Comparison of ENCODE assay signal across 20 cellular contexts in the genomic region with DNA sequence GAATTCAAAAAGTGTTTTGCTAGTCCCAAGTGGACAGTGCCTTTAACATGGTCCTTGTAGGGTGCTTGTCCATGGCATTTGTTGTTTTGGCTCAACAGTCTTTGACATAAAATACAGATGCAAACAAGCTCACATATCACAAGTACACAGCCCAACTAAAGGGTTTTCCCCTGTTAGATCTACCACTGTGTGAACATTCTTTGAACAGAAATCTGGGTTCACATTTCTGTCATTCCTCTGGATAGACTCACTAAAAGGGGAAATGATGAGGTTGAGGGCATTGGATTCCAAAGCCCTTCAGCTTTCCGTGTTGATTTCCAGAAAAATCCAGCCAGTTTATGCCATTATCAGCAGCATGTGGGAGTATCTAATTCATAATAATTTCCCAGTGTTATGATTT. TPM values are rescaled to one million over a fixed set of nuclear protein-coding genes. Genes with fewer than 3 reads are reported as not detected.
DNase-seq lines count a peak whose midpoint lies in the region; ATAC-seq, FAIRE-seq and TF ChIP-seq lines count a peak whose summit lies in the region.
"Had no signal": no experiment of that assay in that cellular context is flagged by ENCODE, and none has a peak within 500 bp of the region (broad histone marks: within the 10 kb centered on the region; RNA-seq: fewer than 3 reads in every experiment).

No MANE protein-coding gene starts in this region.

- POLR2A ChIA-PET in GM12878 (lab: Charles Lee), result no interaction called here

- no peak for TF ChIP-seq CTCF in GM12878 (IDR thresholded peaks at IDR 0.05 in 2 of 3, conservative IDR thresholded peaks at IDR 0.05 in 1 of 3; ENCODE audit: control insufficient read depth in 2 of 3, extremely low read depth in 1 of 3, insufficient read depth in 1 of 3, low read depth in 3 of 3, low read length in 3 of 3)

- H3K4me1 ChIP-seq in ACC112 (ENCODE audit: control insufficient read depth, insufficient read depth, low read length, unreplicated experiment) (peaks cover 12% of the 10 kb centered on the region), GM12878 (ENCODE audit: control insufficient read depth, insufficient read depth, low read length) (no peaks in the 10 kb centered on the region)
- H3K4me1 ChIP-seq: left ventricle myocardium inferior had no signal

- no peaks in the 10 kb centered on the region for H3K79me2 ChIP-seq in ACC112 (ENCODE audit: control insufficient read depth, insufficient read depth, low read length, unreplicated experiment)
- no peaks in the 10 kb centered on the region for H3K79me2 ChIP-seq in GM12878 (ENCODE audit: control insufficient read depth, insufficient read depth, low read length)

- H3K4me3 ChIP-seq in ACC112 (ENCODE audit: low read depth, low read length), result no peak overlapping the region
- H3K4me3 ChIP-seq in GM12878, result no peak overlapping the region
- H3K4me3 ChIP-seq: left ventricle myocardium inferior had no signal

- H2AFZ ChIP-seq in ACC112 (ENCODE audit: low read length, unreplicated experiment) (no peak overlapping the region), GM12878 (ENCODE audit: control insufficient read depth, low read depth, low read length) (no peak overlapping the region)

- BruUV-seq in GM12878 (replicated peaks; lab: Mats Ljungman, UMichigan), result TSS peak; percentile 26

- H3K36me3 ChIP-seq in ACC112 (ENCODE audit: insufficient read depth, low read length), result peaks cover 16% of the 10 kb centered on the region; the same call in 1 of the 2 replicates
- H3K36me3 ChIP-seq in GM12878 (ENCODE audit: control insufficient read depth in 2 of 2, insufficient read depth in 2 of 2, low read length in 1 of 2), result peaks cover 10 to 20% of the 10 kb centered on the region in 2 experiments

- H3K9me3 Mint-ChIP-seq in activated naive CD8-positive, alpha-beta T cell treated with anti-CD3 and anti-CD28 coated beads, Interleukin-2, amount 50 U/mL, for 24 hours, result no peaks in the 10 kb centered on the region
- H3K9me3 Mint-ChIP-seq: IgD-negative memory B cell; naive thymus-derived CD4-positive, alpha-beta T cell; T-helper 1 cell treated with Interleukin-12 subunit alpha and Interleukin-12 subunit beta and Interleukin-4 antibody, amounts not matched to agents 30 μg/mL and 1 μg/mL, for 36 hours had no signal

- intact Hi-C loops in GM12878 (cut with micrococcal nuclease; ENCODE audit: unreplicated experiment), result loop anchor here (5.0 kb wide), 2 partner anchors 167 to 1087 kb away; no protein-coding TSS in a partner anchor

- H3K9me3 ChIP-seq in GM12878 (replicated peaks; ENCODE audit: control insufficient read depth, insufficient read depth, low read length), result no peaks in the 10 kb centered on the region
- H3K9me3 ChIP-seq: left ventricle myocardium inferior had no signal

- WGBS in GM12878 (ENCODE audit: insufficient coverage, insufficient replicate concordance, low lambda C conversion rate, missing lambda C conversion rate), result 100% methylated on average over 1 of the region's 1 CpG

- no peak overlapping the region for H3K9ac ChIP-seq in GM12878 (ENCODE audit: control insufficient read depth, insufficient read depth, low read length)

- ATAC-seq in GM12878 (no peak), GM18909 (IDR thresholded peaks at IDR 0.05; ENCODE audit: poor library complexity, unreplicated experiment) (no peak)
- ATAC-seq in activated naive CD8-positive, alpha-beta T cell treated with anti-CD3 and anti-CD28 coated beads, Interleukin-2, amount 50 U/mL, for 24 hours, result no peak
- ATAC-seq: activated CD4-positive, CD25-positive, alpha-beta regulatory T cell treated with anti-CD3 and anti-CD28 coated beads, Interleukin-2, amount 50 U/mL, for 24 hours; naive thymus-derived CD4-positive, alpha-beta T cell had no signal

- H3K27me3 Mint-ChIP-seq in activated naive CD8-positive, alpha-beta T cell treated with anti-CD3 and anti-CD28 coated beads, Interleukin-2, amount 50 U/mL, for 24 hours, result no peaks in the 10 kb centered on the region
- H3K27me3 Mint-ChIP-seq: IgD-negative memory B cell; naive thymus-derived CD4-positive, alpha-beta T cell; progenitor cell of endocrine pancreas had no signal

- no peaks in the 10 kb centered on the region for H3K4me1 Mint-ChIP-seq in activated naive CD8-positive, alpha-beta T cell treated with anti-CD3 and anti-CD28 coated beads, Interleukin-2, amount 50 U/mL, for 24 hours

- H3K27ac ChIP-seq in ACC112 (ENCODE audit: low read depth, low read length) (peak overlapping the region; percentile 61), GM12878 (ENCODE audit: control insufficient read depth, insufficient read depth) (no peak overlapping the region)
- H3K27ac ChIP-seq: left ventricle myocardium inferior had no signal

- H3K4me3 Mint-ChIP-seq in activated naive CD8-positive, alpha-beta T cell treated with anti-CD3 and anti-CD28 coated beads, Interleukin-2, amount 50 U/mL, for 24 hours, result no peak overlapping the region
- H3K4me3 Mint-ChIP-seq: IgD-negative memory B cell; naive thymus-derived CD4-positive, alpha-beta T cell; T-helper 1 cell treated with Interleukin-12 subunit alpha and Interleukin-12 subunit beta and Interleukin-4 antibody, amounts not matched to agents 30 μg/mL and 1 μg/mL, for 36 hours had no signal

- H3K36me3 Mint-ChIP-seq in activated naive CD8-positive, alpha-beta T cell treated with anti-CD3 and anti-CD28 coated beads, Interleukin-2, amount 50 U/mL, for 24 hours (ENCODE audit: low read depth), result peaks cover 31% of the 10 kb centered on the region

- H3K4me2 ChIP-seq in GM12878 (ENCODE audit: control insufficient read depth, insufficient read depth), result no peak overlapping the region

- SMC1A ChIA-PET in GM12878 (lab: Charles Lee; ENCODE audit: uncharacterized antibody, unreplicated experiment), result no interaction called here

- no peak for FAIRE-seq in GM12878 (lab: Jason Lieb, UNC)
- FAIRE-seq: endometrium had no signal

- CTCF ChIA-PET in GM12878 (lab: Yijun Ruan, JAX), result no interaction called here

- H4K20me1 ChIP-seq in GM12878 (ENCODE audit: control insufficient read depth, insufficient read depth), result no peaks in the 10 kb centered on the region

- H3K27me3 ChIP-seq in ACC112 (ENCODE audit: insufficient read depth, low read length), result no peaks in the 10 kb centered on the region
- no peaks in the 10 kb centered on the region for H3K27me3 ChIP-seq in GM12878 (replicated peaks in 1 of 2; ENCODE audit: control insufficient read depth in 2 of 2, insufficient read depth in 2 of 2, low read length in 1 of 2)

- no peak for TF ChIP-seq RAD21 in GM12878 (IDR thresholded peaks at IDR 0.05; ENCODE audit: insufficient read depth, low read depth, low read length)

- in situ Hi-C loops in GM12878 (cut with MboI), result no loop called here

- DNase-seq in HS-27A (ENCODE audit: low read depth) (peak; percentile 43), GM12878 (ENCODE audit: low read depth, low spot score) (no peak), iris pigment epithelial cell (ENCODE audit: low read depth) (peak; percentile 90), cerebellar cortex (ENCODE audit: low spot score) (no peak), COLO668 (lab: John Stamatoyannopoulos, UW; ENCODE audit: unreplicated experiment) (no peak)
- no peak for DNase-seq in activated naive CD8-positive, alpha-beta T cell treated with anti-CD3 and anti-CD28 coated beads, Interleukin-2, amount 50 U/mL, for 24 hours
- DNase-seq: 8988T; activated naive CD4-positive, alpha-beta T cell treated with Interleukin-2 at 50 U/mL for 16 hours; Calu3; GOT3; hypothalamus; left ventricle myocardium inferior; naive thymus-derived CD4-positive, alpha-beta T cell had no signal

- no peak for TF ChIP-seq POLR2A in GM12878 (IDR thresholded peaks at IDR 0.05; ENCODE audit: low read depth, low read length)

- TF ChIP-seq EP300 in GM12878 (IDR thresholded peaks at IDR 0.05; ENCODE audit: borderline replicate concordance in 1 of 2, control insufficient read depth in 1 of 2, low read depth in 2 of 2, low read length in 2 of 2), result no peak

- H3K27ac Mint-ChIP-seq in activated naive CD8-positive, alpha-beta T cell treated with anti-CD3 and anti-CD28 coated beads, Interleukin-2, amount 50 U/mL, for 24 hours, result no peak overlapping the region
- H3K27ac Mint-ChIP-seq: IgD-negative memory B cell; naive thymus-derived CD4-positive, alpha-beta T cell; T-helper 1 cell treated with Interleukin-12 subunit alpha and Interleukin-12 subunit beta and Interleukin-4 antibody, amounts not matched to agents 30 μg/mL and 1 μg/mL, for 36 hours had no signal

- RAD21 ChIA-PET in GM12878 (lab: Charles Lee; ENCODE audit: unreplicated experiment), result no interaction called here

TF ChIP-seq in GM12878, 131 proteins besides CTCF, POLR2A, EP300 and RAD21 (continues in another document):
- TF ChIP-seq CHD1 (IDR thresholded peaks at IDR 0.05; ENCODE audit: low read depth, low read length), result no peak
- TF ChIP-seq ASH2L (IDR thresholded peaks at IDR 0.05; ENCODE audit: borderline replicate concordance, low read depth), result no peak

RNA-seq across cellular contexts. Expression of gene EP400, which starts 54.1 kb away (rescaled TPM):
- 82.2 and 87.0 TPM in 2 replicates for total RNA-seq in GM12878 (2013; cell fraction: nucleolus; rRNA removed)
- total RNA-seq in GM12878 (2014; rRNA removed) (6.2 and 6.9 TPM in 2 replicates), GM12878 (2014; rRNA removed; fragmentation: Illumina TruSeq; extraction: Trizol) (4.7 and 5.5 TPM in 2 replicates), GM12878 (2021) (39.4 and 44.2 TPM in 2 replicates)
- polyA plus RNA-seq in GM12878 (2011; ENCODE audit: low read depth), result 13.0 TPM
- polyA plus RNA-seq in GM12878 (2011; rRNA removed) (3.8 and 4.1 TPM in 2 replicates), GM12878 (2014; fragmentation: Illumina TruSeq; extraction: Trizol) (19.2 and 20.7 TPM in 2 replicates), GM12878 (2014; fragmentation: Nextera tagmentation; extraction: Ambion mirVana) (1 to 10 TPM; 4.0 to 6.4 TPM), GM12878 (2014; rRNA removed) (15.9 and 22.1 TPM in 2 replicates), GM12878 (2016; fragmentation: Nextera tagmentation; extraction: Ambion mirVana) (10 to 100 TPM in 1 of 2 experiments, 1 to 10 TPM in 1; 9.8 to 11.7 TPM)
- 4.1 and 6.5 TPM in 2 replicates for polyA plus RNA-seq in GM12878 (2011; cell fraction: cytosol; rRNA removed)
- 23.4 and 36.1 TPM in 2 replicates for polyA plus RNA-seq in GM12878 (2011; cell fraction: nucleus; rRNA removed)
- 16.3 and 19.1 TPM in 2 replicates for polyA plus RNA-seq in GM12878 (2012)
- polyA minus RNA-seq in GM12878 (2011; rRNA and poly(A)+ RNA removed), result 10.6 and 13.4 TPM in 2 replicates
- 9.1 and 9.7 TPM in 2 replicates for polyA minus RNA-seq in GM12878 (2011; cell fraction: cytosol; rRNA and poly(A)+ RNA removed)
- 9.8 and 24.3 TPM in 2 replicates for polyA minus RNA-seq in GM12878 (2011; cell fraction: nucleus; rRNA and poly(A)+ RNA removed)

Comparison
In these comparisons a context has a peak if more than half of its experiments do, and no peak if none do; other contexts are left out.
1. DNase-seq: peak in HS-27A (single experiment) and iris pigment epithelial cell (single experiment); none in GM12878 (single experiment), cerebellar cortex (single experiment), COLO668 (single experiment) and activated naive CD8-positive, alpha-beta T cell treated with anti-CD3 and anti-CD28 coated beads, Interleukin-2, amount 50 U/mL, for 24 hours (single experiment).